Comparison of ENCODE assay signal across 9 cellular contexts in genomic region chr15:45399381-45400212, GRCh38. TPM values are rescaled to one million over a fixed set of nuclear protein-coding genes. Genes with fewer than 3 reads are reported as not detected.
DNase-seq lines count a peak whose midpoint lies in the region; ATAC-seq, FAIRE-seq and TF ChIP-seq lines count a peak whose summit lies in the region.
"Had no signal": no experiment of that assay in that cellular context is flagged by ENCODE, and none has a peak within 500 bp of the region (broad histone marks: within the 10 kb centered on the region; RNA-seq: fewer than 3 reads in every experiment).

No MANE protein-coding gene starts in this region.

- peaks cover 3% of the 10 kb centered on the region for H4K20me1 ChIP-seq in keratinocyte (ENCODE audit: control insufficient read depth, extremely low read depth, insufficient read depth, low read length)

- 50 to 55% (median 53%) methylated on average over 6 of the region's 6 CpGs for WGBS in heart left ventricle, 4 donors
- WGBS in adrenal gland, 4 donors: 47 to 53% (median 51%) methylated on average over 6 of the region's 6 CpGs

- intact Hi-C loops in heart left ventricle (cut with DNase I): loop anchor here in 9 of 10 donors (1.0 to 10.0 kb wide), 15 partner anchors 89 to 237 kb away; partner anchors contain the start of gene BLOC1S6 (in 1 of the 9)
- intact Hi-C loops in Right ventricle myocardium superior (cut with DNase I): loop anchor here (2.0 to 5.0 kb wide), 2 partner anchors 89 to 197 kb away; no protein-coding TSS in a partner anchor
- intact Hi-C loops in adrenal gland (cut with DNase I): loop anchor here (10.0 kb wide), 3 partner anchors 85 to 235 kb away; no protein-coding TSS in a partner anchor

- no peak overlapping the region for H2AFZ ChIP-seq in keratinocyte (ENCODE audit: control insufficient read depth, low read length)

- TF ChIP-seq CTCF in heart left ventricle (IDR thresholded peaks at IDR 0.05): peak; percentile 63 to 83 (median 72)
- peak; percentile 64 to 80 (median 75) for TF ChIP-seq CTCF in adrenal gland (IDR thresholded peaks at IDR 0.05)
- peak; percentile 51 to 67 (median 61) for TF ChIP-seq CTCF in keratinocyte (optimal IDR thresholded peaks at IDR 0.05 in 1 of 3, IDR thresholded peaks at IDR 0.05 in 1 of 3, conservative IDR thresholded peaks at IDR 0.05 in 1 of 3; ENCODE audit: extremely low read depth in 1 of 3, insufficient read depth in 2 of 3, low read length in 3 of 3)
- no peak for TF ChIP-seq CTCF in omental fat pad (IDR thresholded peaks at IDR 0.05)

- no peaks in the 10 kb centered on the region for H3K36me3 ChIP-seq in heart left ventricle
- no peaks in the 10 kb centered on the region for H3K36me3 ChIP-seq in adrenal gland (replicated peaks in 1 of 2)
- H3K36me3 ChIP-seq in keratinocyte (ENCODE audit: control insufficient read depth in 2 of 2, extremely low read depth in 1 of 2, insufficient read depth in 2 of 2, low read length in 2 of 2): no peaks in the 10 kb centered on the region

- H3K4me1 ChIP-seq in heart left ventricle: peaks cover 0 to 27% (median 13%) of the 10 kb centered on the region in 12 donors
- H3K4me1 ChIP-seq in adrenal gland (replicated peaks in 1 of 2): peaks cover 12 to 19% of the 10 kb centered on the region in 2 donors
- peaks cover 16% of the 10 kb centered on the region for H3K4me1 ChIP-seq in keratinocyte (ENCODE audit: control insufficient read depth, extremely low read depth, insufficient read depth, low read length)

- H3K9me3 ChIP-seq in heart left ventricle (no peaks in the 10 kb centered on the region), adrenal gland (replicated peaks in 1 of 3) (no peaks in the 10 kb centered on the region), keratinocyte (ENCODE audit: control insufficient read depth, low read depth, low read length) (no peaks in the 10 kb centered on the region)

- H3K27me3 ChIP-seq in heart left ventricle (no peaks in the 10 kb centered on the region), adrenal gland (no peaks in the 10 kb centered on the region), keratinocyte (ENCODE audit: control insufficient read depth, extremely low read depth, insufficient read depth, low read length) (no peaks in the 10 kb centered on the region)

- dilution Hi-C loops in keratinocyte (cut with MboI; ENCODE audit: extremely low pct_ligation_motif_present, low sequenced_read_pairs): loop anchor here (25.0 kb wide), 1 partner anchor 187 kb away; no protein-coding TSS in a partner anchor

- ATAC-seq in heart left ventricle (no peak), Right ventricle myocardium superior (ENCODE audit: poor library complexity) (no peak), omental fat pad (ENCODE audit: low FRiP score) (no peak)

- peaks cover 26% of the 10 kb centered on the region for H3K79me2 ChIP-seq in keratinocyte (ENCODE audit: control insufficient read depth, insufficient read depth, low read length)

- peak; percentile 48 for FAIRE-seq in keratinocyte (lab: Jason Lieb, UNC)
- no peak for FAIRE-seq in urothelium cell line (lab: Jason Lieb, UNC)
- FAIRE-seq: colon had no signal

- H3K9ac ChIP-seq in keratinocyte (ENCODE audit: control insufficient read depth, extremely low read depth, insufficient read depth, low read length): no peak overlapping the region

- H3K4me3 ChIP-seq in heart left ventricle (no peak overlapping the region), adrenal gland (no peak overlapping the region), keratinocyte (ENCODE audit: control insufficient read depth in 2 of 3, extremely low read depth in 1 of 3, insufficient read depth in 2 of 3, low read depth in 1 of 3, low read length in 3 of 3) (no peak overlapping the region)

- no peaks in the 10 kb centered on the region for H3K9me1 ChIP-seq in keratinocyte (ENCODE audit: control insufficient read depth, extremely low read depth, insufficient read depth, low read length)

- H3K27ac ChIP-seq in heart left ventricle (no peak overlapping the region), adrenal gland (no peak overlapping the region), keratinocyte (ENCODE audit: control insufficient read depth, insufficient read depth, low read length) (no peak overlapping the region)

- TF ChIP-seq POLR2A in heart left ventricle (IDR thresholded peaks at IDR 0.05): no peak
- no peak for TF ChIP-seq POLR2A in adrenal gland (IDR thresholded peaks at IDR 0.05)

- no peak for DNase-seq in heart left ventricle
- DNase-seq in Right ventricle myocardium superior: no peak
- peak; percentile 41 for DNase-seq in NCI-H2029 (lab: John Stamatoyannopoulos, UW)
- DNase-seq in adrenal gland: peak in 2 of 7 donors; percentile 22 to 28
- DNase-seq in keratinocyte (ENCODE audit: low read depth, low spot score): no peak
- peak; percentile 35 for DNase-seq in urothelium cell line (ENCODE audit: low spot score)
- no peak for DNase-seq in omental fat pad (ENCODE audit: low spot score)
- DNase-seq in middle frontal gyrus (ENCODE audit: extremely low spot score, low spot score): no peak

- no peak overlapping the region for H3K4me2 ChIP-seq in keratinocyte (ENCODE audit: control insufficient read depth, extremely low read depth, insufficient read depth, low read depth, low read length)

RNA-seq across cellular contexts. Expression of gene GATM, which starts 21.3 kb away (rescaled TPM):
- total RNA-seq in heart left ventricle (100 to 1,000 TPM in 1 of 9 donors, 10 to 100 TPM in 8; 12.9 to 121 (median 29.7) TPM), Right ventricle myocardium superior (35.6 TPM), adrenal gland (10 to 100 TPM; 15.1 to 73.2 (median 33.1) TPM), omental fat pad (10 to 100 TPM in 2 of 4 donors, 1 to 10 TPM in 2; 9.7 to 15.1 (median 12.3) TPM)
- polyA plus RNA-seq in heart left ventricle (1 to 10 TPM; 8.3 to 9.1 TPM), adrenal gland (10 to 100 TPM in 1 of 3 donors, 1 to 10 TPM in 2; 6.8 to 10.9 (median 8.6) TPM), keratinocyte (0.53 to 1.2 TPM (median 0.60 TPM) in 3 replicates)
- polyA plus RNA-seq in keratinocyte (2011; ENCODE audit: low read depth): 1.1 TPM
- polyA plus RNA-seq in keratinocyte (2011; cell fraction: cytosol; rRNA removed): 0.56 and 1.1 TPM in 2 replicates
- polyA plus RNA-seq in keratinocyte (2011; cell fraction: nucleus; rRNA removed): 0.84 and 1.7 TPM in 2 replicates
- 0.29 and 1.2 TPM in 2 replicates for polyA plus RNA-seq in keratinocyte (2012; ENCODE audit: low replicate concordance)
- 0.32 to 1.6 TPM in 2 of 3 replicates, not detected in the other for polyA minus RNA-seq in keratinocyte
- not detected for polyA minus RNA-seq in keratinocyte (2011; cell fraction: cytosol; rRNA and poly(A)+ RNA removed)
- polyA minus RNA-seq in keratinocyte (2011; cell fraction: nucleus; rRNA and poly(A)+ RNA removed): 0.53 and 1.7 TPM in 2 replicates

Comparison
In these comparisons a context has a peak if more than half of its experiments do, and no peak if none do; other contexts are left out.
1. DNase-seq: peak in NCI-H2029 (single experiment) and urothelium cell line (single experiment); none in heart left ventricle (0 of 5), Right ventricle myocardium superior (single experiment), keratinocyte (single experiment), omental fat pad (single experiment) and middle frontal gyrus (single experiment).
2. CTCF ChIP-seq: peak in heart left ventricle (12 of 12), adrenal gland (6 of 6) and keratinocyte (3 of 3); none in omental fat pad (0 of 3).